ENCODE assay signal across 1 cellular context in the genomic region with DNA sequence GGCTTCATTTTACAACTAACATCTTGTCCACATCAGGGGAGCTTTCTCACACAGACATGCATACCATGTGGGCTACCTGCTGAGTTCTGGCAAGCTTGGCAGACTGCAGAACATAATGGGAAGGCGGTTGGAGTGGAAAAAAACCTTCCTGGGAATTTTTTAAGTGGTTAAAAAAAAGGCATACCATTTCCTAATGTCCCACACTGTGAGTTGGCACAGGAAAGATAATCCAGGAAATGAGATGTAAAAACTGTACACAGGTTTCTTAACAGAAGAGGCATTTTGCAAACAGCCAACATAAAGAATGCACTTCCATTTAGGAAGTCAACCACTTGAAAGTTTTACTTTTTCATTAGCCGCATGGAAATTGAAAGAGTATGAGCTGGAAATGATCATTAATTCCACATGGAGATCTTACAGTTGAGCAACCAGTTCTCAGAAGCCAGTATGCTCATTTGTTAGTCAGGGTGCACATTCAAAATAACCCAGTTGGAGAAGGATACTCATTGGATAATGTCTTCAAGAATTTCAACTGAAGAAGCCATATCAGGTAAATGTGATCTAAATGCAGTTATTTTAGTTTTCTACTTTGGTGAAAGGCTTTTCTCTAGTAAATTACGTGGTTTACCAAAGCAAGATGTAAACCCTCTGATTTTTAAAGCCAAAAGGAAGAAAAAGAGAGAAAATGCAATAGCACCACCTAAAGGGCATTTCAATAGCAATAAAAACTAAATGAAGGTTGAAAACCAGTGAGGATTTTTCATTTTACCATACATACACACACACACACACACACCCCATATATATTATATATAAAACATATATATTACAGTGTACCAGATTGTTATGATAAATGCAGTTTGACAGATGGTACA.
TF ChIP-seq lines count a peak whose summit lies in the region.

No MANE protein-coding gene starts in this region.

TF ChIP-seq in GM23338, 12 proteins besides CTCF, POLR2A, EP300 and RAD21 (continued from another document):
- TF ChIP-seq, protein P1, sequence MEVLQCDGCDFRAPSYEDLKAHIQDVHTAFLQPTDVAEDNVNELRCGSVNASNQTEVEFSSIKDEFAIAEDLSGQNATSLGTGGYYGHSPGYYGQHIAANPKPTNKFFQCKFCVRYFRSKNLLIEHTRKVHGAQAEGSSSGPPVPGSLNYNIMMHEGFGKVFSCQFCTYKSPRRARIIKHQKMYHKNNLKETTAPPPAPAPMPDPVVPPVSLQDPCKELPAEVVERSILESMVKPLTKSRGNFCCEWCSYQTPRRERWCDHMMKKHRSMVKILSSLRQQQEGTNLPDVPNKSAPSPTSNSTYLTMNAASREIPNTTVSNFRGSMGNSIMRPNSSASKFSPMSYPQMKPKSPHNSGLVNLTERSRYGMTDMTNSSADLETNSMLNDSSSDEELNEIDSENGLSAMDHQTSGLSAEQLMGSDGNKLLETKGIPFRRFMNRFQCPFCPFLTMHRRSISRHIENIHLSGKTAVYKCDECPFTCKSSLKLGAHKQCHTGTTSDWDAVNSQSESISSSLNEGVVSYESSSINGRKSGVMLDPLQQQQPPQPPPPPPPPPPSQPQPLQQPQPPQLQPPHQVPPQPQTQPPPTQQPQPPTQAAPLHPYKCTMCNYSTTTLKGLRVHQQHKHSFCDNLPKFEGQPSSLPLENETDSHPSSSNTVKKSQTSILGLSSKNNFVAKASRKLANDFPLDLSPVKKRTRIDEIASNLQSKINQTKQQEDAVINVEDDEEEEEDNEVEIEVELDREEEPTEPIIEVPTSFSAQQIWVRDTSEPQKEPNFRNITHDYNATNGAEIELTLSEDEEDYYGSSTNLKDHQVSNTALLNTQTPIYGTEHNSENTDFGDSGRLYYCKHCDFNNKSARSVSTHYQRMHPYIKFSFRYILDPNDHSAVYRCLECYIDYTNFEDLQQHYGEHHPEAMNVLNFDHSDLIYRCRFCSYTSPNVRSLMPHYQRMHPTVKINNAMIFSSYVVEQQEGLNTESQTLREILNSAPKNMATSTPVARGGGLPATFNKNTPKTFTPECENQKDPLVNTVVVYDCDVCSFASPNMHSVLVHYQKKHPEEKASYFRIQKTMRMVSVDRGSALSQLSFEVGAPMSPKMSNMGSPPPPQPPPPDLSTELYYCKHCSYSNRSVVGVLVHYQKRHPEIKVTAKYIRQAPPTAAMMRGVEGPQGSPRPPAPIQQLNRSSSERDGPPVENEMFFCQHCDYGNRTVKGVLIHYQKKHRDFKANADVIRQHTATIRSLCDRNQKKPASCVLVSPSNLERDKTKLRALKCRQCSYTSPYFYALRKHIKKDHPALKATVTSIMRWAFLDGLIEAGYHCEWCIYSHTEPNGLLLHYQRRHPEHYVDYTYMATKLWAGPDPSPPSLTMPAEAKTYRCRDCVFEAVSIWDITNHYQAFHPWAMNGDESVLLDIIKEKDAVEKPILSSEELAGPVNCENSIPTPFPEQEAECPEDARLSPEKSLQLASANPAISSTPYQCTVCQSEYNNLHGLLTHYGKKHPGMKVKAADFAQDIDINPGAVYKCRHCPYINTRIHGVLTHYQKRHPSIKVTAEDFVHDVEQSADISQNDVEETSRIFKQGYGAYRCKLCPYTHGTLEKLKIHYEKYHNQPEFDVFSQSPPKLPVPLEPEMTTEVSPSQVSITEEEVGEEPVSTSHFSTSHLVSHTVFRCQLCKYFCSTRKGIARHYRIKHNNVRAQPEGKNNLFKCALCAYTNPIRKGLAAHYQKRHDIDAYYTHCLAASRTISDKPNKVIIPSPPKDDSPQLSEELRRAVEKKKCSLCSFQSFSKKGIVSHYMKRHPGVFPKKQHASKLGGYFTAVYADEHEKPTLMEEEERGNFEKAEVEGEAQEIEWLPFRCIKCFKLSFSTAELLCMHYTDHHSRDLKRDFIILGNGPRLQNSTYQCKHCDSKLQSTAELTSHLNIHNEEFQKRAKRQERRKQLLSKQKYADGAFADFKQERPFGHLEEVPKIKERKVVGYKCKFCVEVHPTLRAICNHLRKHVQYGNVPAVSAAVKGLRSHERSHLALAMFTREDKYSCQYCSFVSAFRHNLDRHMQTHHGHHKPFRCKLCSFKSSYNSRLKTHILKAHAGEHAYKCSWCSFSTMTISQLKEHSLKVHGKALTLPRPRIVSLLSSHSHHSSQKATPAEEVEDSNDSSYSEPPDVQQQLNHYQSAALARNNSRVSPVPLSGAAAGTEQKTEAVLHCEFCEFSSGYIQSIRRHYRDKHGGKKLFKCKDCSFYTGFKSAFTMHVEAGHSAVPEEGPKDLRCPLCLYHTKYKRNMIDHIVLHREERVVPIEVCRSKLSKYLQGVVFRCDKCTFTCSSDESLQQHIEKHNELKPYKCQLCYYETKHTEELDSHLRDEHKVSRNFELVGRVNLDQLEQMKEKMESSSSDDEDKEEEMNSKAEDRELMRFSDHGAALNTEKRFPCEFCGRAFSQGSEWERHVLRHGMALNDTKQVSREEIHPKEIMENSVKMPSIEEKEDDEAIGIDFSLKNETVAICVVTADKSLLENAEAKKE (CRISPR knock-in tag; IDR thresholded peaks at IDR 0.05), result no peak
- TF ChIP-seq POLR2AphosphoS5 (IDR thresholded peaks at IDR 0.05; ENCODE audit: low read depth) (no peak), EZH2phosphoT487 (IDR thresholded peaks at IDR 0.05; ENCODE audit: unreplicated experiment) (no peak), EZH2 (IDR thresholded peaks at IDR 0.05; ENCODE audit: low read depth, unreplicated experiment) (no peak)
- TF ChIP-seq, protein P2, sequence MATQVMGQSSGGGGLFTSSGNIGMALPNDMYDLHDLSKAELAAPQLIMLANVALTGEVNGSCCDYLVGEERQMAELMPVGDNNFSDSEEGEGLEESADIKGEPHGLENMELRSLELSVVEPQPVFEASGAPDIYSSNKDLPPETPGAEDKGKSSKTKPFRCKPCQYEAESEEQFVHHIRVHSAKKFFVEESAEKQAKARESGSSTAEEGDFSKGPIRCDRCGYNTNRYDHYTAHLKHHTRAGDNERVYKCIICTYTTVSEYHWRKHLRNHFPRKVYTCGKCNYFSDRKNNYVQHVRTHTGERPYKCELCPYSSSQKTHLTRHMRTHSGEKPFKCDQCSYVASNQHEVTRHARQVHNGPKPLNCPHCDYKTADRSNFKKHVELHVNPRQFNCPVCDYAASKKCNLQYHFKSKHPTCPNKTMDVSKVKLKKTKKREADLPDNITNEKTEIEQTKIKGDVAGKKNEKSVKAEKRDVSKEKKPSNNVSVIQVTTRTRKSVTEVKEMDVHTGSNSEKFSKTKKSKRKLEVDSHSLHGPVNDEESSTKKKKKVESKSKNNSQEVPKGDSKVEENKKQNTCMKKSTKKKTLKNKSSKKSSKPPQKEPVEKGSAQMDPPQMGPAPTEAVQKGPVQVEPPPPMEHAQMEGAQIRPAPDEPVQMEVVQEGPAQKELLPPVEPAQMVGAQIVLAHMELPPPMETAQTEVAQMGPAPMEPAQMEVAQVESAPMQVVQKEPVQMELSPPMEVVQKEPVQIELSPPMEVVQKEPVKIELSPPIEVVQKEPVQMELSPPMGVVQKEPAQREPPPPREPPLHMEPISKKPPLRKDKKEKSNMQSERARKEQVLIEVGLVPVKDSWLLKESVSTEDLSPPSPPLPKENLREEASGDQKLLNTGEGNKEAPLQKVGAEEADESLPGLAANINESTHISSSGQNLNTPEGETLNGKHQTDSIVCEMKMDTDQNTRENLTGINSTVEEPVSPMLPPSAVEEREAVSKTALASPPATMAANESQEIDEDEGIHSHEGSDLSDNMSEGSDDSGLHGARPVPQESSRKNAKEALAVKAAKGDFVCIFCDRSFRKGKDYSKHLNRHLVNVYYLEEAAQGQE (IDR thresholded peaks at IDR 0.05; ENCODE audit: unreplicated experiment), result no peak
